ENCODE assay signal across 35 cellular contexts in genomic region chr17:9410737-9411136, GRCh38.
"Had no signal": no experiment of that assay in that cellular context is flagged by ENCODE, and none has a peak within 500 bp of the region (broad histone marks: within the 10 kb centered on the region; RNA-seq: fewer than 3 reads in every experiment).

No MANE protein-coding gene starts in this region.

- H3K9me3 ChIP-seq: adrenal gland, body of pancreas, esophagus squamous epithelium had no signal

- H3K27me3 ChIP-seq: adrenal gland, body of pancreas, esophagus squamous epithelium had no signal

- H3K9me3 Mint-ChIP-seq: activated CD4-positive, alpha-beta memory T cell treated with anti-CD3 and anti-CD28 coated beads for 36 hours; activated CD4-positive, alpha-beta T cell treated with anti-CD3 and anti-CD28 coated beads, Interleukin-2, amount 10 ng/mL, durations not matched to agents 24 days and 14 days; activated naive CD4-positive, alpha-beta T cell treated with anti-CD3 and anti-CD28 coated beads for 36 hours; activated naive CD4-positive, alpha-beta T cell treated with anti-CD3 and anti-CD28 coated beads, Interleukin-2, amount 50 U/mL, for 24 hours; activated naive CD8-positive, alpha-beta T cell treated with anti-CD3 and anti-CD28 coated beads for 36 hours; activated naive CD8-positive, alpha-beta T cell treated with anti-CD3 and anti-CD28 coated beads, Interleukin-2, amount 50 U/mL, for 24 hours; activated T-helper 1 cell treated with anti-CD3 and anti-CD28 coated beads, Interleukin-12 subunit alpha, Interleukin-12 subunit beta, Interleukin-2, Interleukin-4 antibody, amounts not matched to agents 30 ng/mL and 10 ng/mL and 1 ng/mL, durations not matched to agents 14 hours and 24 hours and 36 hours; effector memory CD8-positive, alpha-beta T cell; T-helper 2 cell treated with Interferon-gamma antibody and Interleukin-4, amounts not matched to agents 5 μg/mL and 100 μg/mL, for 36 hours had no signal

- ATAC-seq: activated CD4-positive, CD25-positive, alpha-beta regulatory T cell treated with anti-CD3 and anti-CD28 coated beads, Interleukin-2, amount 50 U/mL, for 24 hours; activated CD8-positive, alpha-beta memory T cell treated with anti-CD3 and anti-CD28 coated beads, Interleukin-2, amount 10 ng/mL, durations not matched to agents 7 days and 5 days; activated CD8-positive, alpha-beta T cell treated with anti-CD3 and anti-CD28 coated beads, Interleukin-2, amount 10 ng/mL, durations not matched to agents 7 days and 5 days; activated naive CD8-positive, alpha-beta T cell treated with anti-CD3 and anti-CD28 coated beads, Interleukin-2, amount 50 U/mL, for 24 hours; body of pancreas; effector memory CD8-positive, alpha-beta T cell; T-helper 17 cell had no signal

- H3K27ac ChIP-seq: adrenal gland, body of pancreas, epithelial cell of prostate, WERI-Rb-1 had no signal

- H3K36me3 ChIP-seq: adrenal gland, esophagus squamous epithelium, WERI-Rb-1 had no signal

- DNase-seq: activated B cell treated with CpG ODN at 0.5 μM for 24 hours; activated CD4-positive, alpha-beta memory T cell treated with anti-CD3 and anti-CD28 coated beads for 36 hours; activated CD4-positive, alpha-beta T cell treated with anti-CD3 and anti-CD28 coated beads, Interleukin-2, amount 10 ng/mL, durations not matched to agents 24 days and 14 days; activated CD8-positive, alpha-beta memory T cell treated with anti-CD3 and anti-CD28 coated beads, Interleukin-2, amount 10 ng/mL, durations not matched to agents 7 days and 5 days; activated CD8-positive, alpha-beta memory T cell treated with anti-CD3 and anti-CD28 coated beads, Interleukin-2, amount 50 U/mL, for 4 hours; activated CD8-positive, alpha-beta T cell treated with anti-CD3 and anti-CD28 coated beads, Interleukin-2, amount 10 ng/mL, durations not matched to agents 7 days and 5 days; activated effector memory CD4-positive, alpha-beta T cell treated with anti-CD3 and anti-CD28 coated beads, Interleukin-2, amount 50 U/mL, for 16 hours; activated naive CD4-positive, alpha-beta T cell treated with anti-CD3 and anti-CD28 coated beads for 36 hours; activated naive CD8-positive, alpha-beta T cell treated with anti-CD3 and anti-CD28 coated beads for 36 hours; activated naive CD8-positive, alpha-beta T cell treated with anti-CD3 and anti-CD28 coated beads, Interleukin-2, amount 50 U/mL, for 24 hours; activated T-cell treated with anti-CD3 and anti-CD28 coated beads, Interleukin-2, amount 50 U/mL, for 1 hour; activated T-cell treated with anti-CD3 and anti-CD28 coated beads, Interleukin-2, amount 50 U/mL, for 48 hours; adrenal gland; amygdala; aorta; body of pancreas; caudate nucleus; cortex of kidney; dermis blood vessel endothelial cell; effector CD4-positive, alpha-beta T cell; effector memory CD8-positive, alpha-beta T cell; esophagus squamous epithelium; head of caudate nucleus; T-helper 17 cell; T1000; WERI-Rb-1 had no signal

- H3K27ac Mint-ChIP-seq: activated B cell treated with CpG ODN at 0.5 μM for 24 hours; activated CD4-positive, alpha-beta memory T cell treated with anti-CD3 and anti-CD28 coated beads for 36 hours; activated CD4-positive, alpha-beta T cell treated with anti-CD3 and anti-CD28 coated beads, Interleukin-2, amount 10 ng/mL, durations not matched to agents 24 days and 14 days; activated CD8-positive, alpha-beta memory T cell treated with anti-CD3 and anti-CD28 coated beads, Interleukin-2, amount 10 ng/mL, durations not matched to agents 7 days and 5 days; activated CD8-positive, alpha-beta T cell treated with anti-CD3 and anti-CD28 coated beads, Interleukin-2, amount 10 ng/mL, durations not matched to agents 7 days and 5 days; activated naive CD4-positive, alpha-beta T cell treated with anti-CD3 and anti-CD28 coated beads for 36 hours; activated naive CD4-positive, alpha-beta T cell treated with anti-CD3 and anti-CD28 coated beads, Interleukin-2, amount 50 U/mL, for 24 hours; activated naive CD8-positive, alpha-beta T cell treated with anti-CD3 and anti-CD28 coated beads for 36 hours; activated naive CD8-positive, alpha-beta T cell treated with anti-CD3 and anti-CD28 coated beads, Interleukin-2, amount 50 U/mL, for 24 hours; activated T-helper 1 cell treated with anti-CD3 and anti-CD28 coated beads, Interleukin-12 subunit alpha, Interleukin-12 subunit beta, Interleukin-2, Interleukin-4 antibody, amounts not matched to agents 30 ng/mL and 10 ng/mL and 1 ng/mL, durations not matched to agents 14 hours and 24 hours and 36 hours; activated T-helper 2 cell treated with anti-CD3 and anti-CD28 coated beads, Interferon-gamma antibody, Interleukin-2, Interleukin-4, amounts not matched to agents 10 μg/mL and 5 μg/mL and 100 μg/mL, durations not matched to agents 14 hours and 24 hours and 36 hours; effector memory CD8-positive, alpha-beta T cell; T-helper 17 cell; T-helper 2 cell treated with Interferon-gamma antibody and Interleukin-4, amounts not matched to agents 5 μg/mL and 100 μg/mL, for 36 hours had no signal

- H3K36me3 Mint-ChIP-seq: activated CD8-positive, alpha-beta memory T cell treated with anti-CD3 and anti-CD28 coated beads, Interleukin-2, amount 10 ng/mL, durations not matched to agents 7 days and 5 days had no signal

- H3K4me1 Mint-ChIP-seq: activated CD4-positive, alpha-beta T cell treated with anti-CD3 and anti-CD28 coated beads, Interleukin-2, amount 10 ng/mL, durations not matched to agents 24 days and 14 days; activated CD8-positive, alpha-beta memory T cell treated with anti-CD3 and anti-CD28 coated beads, Interleukin-2, amount 10 ng/mL, durations not matched to agents 7 days and 5 days; activated naive CD4-positive, alpha-beta T cell treated with anti-CD3 and anti-CD28 coated beads, Interleukin-2, amount 50 U/mL, for 24 hours; activated naive CD8-positive, alpha-beta T cell treated with anti-CD3 and anti-CD28 coated beads for 36 hours had no signal

- H3K27me3 Mint-ChIP-seq: activated B cell treated with CpG ODN at 0.5 μM for 24 hours; activated CD4-positive, alpha-beta memory T cell treated with anti-CD3 and anti-CD28 coated beads for 36 hours; activated CD4-positive, alpha-beta T cell treated with anti-CD3 and anti-CD28 coated beads, Interleukin-2, amount 10 ng/mL, durations not matched to agents 24 days and 14 days; activated CD8-positive, alpha-beta memory T cell treated with anti-CD3 and anti-CD28 coated beads, Interleukin-2, amount 10 ng/mL, durations not matched to agents 7 days and 5 days; activated naive CD4-positive, alpha-beta T cell treated with anti-CD3 and anti-CD28 coated beads, Interleukin-2, amount 50 U/mL, for 24 hours; activated naive CD8-positive, alpha-beta T cell treated with anti-CD3 and anti-CD28 coated beads for 36 hours; activated naive CD8-positive, alpha-beta T cell treated with anti-CD3 and anti-CD28 coated beads, Interleukin-2, amount 50 U/mL, for 24 hours; effector memory CD8-positive, alpha-beta T cell; T-helper 17 cell had no signal

- H3K4me3 Mint-ChIP-seq: activated B cell treated with CpG ODN at 0.5 μM for 24 hours; activated CD4-positive, alpha-beta memory T cell treated with anti-CD3 and anti-CD28 coated beads for 36 hours; activated CD4-positive, alpha-beta T cell treated with anti-CD3 and anti-CD28 coated beads, Interleukin-2, amount 10 ng/mL, durations not matched to agents 24 days and 14 days; activated CD8-positive, alpha-beta memory T cell treated with anti-CD3 and anti-CD28 coated beads, Interleukin-2, amount 10 ng/mL, durations not matched to agents 7 days and 5 days; activated CD8-positive, alpha-beta T cell treated with anti-CD3 and anti-CD28 coated beads, Interleukin-2, amount 10 ng/mL, durations not matched to agents 7 days and 5 days; activated naive CD4-positive, alpha-beta T cell treated with anti-CD3 and anti-CD28 coated beads for 36 hours; activated naive CD4-positive, alpha-beta T cell treated with anti-CD3 and anti-CD28 coated beads, Interleukin-2, amount 50 U/mL, for 24 hours; activated naive CD8-positive, alpha-beta T cell treated with anti-CD3 and anti-CD28 coated beads for 36 hours; activated naive CD8-positive, alpha-beta T cell treated with anti-CD3 and anti-CD28 coated beads, Interleukin-2, amount 50 U/mL, for 24 hours; activated T-helper 1 cell treated with anti-CD3 and anti-CD28 coated beads, Interleukin-12 subunit alpha, Interleukin-12 subunit beta, Interleukin-2, Interleukin-4 antibody, amounts not matched to agents 30 ng/mL and 10 ng/mL and 1 ng/mL, durations not matched to agents 14 hours and 24 hours and 36 hours; effector memory CD8-positive, alpha-beta T cell; T-helper 17 cell; T-helper 2 cell treated with Interferon-gamma antibody and Interleukin-4, amounts not matched to agents 5 μg/mL and 100 μg/mL, for 36 hours had no signal

- H3K4me3 ChIP-seq: adrenal gland, body of pancreas, esophagus squamous epithelium had no signal

- FAIRE-seq: colon, endothelial cell of umbilical vein, frontal cortex had no signal
